In the genomic region with DNA sequence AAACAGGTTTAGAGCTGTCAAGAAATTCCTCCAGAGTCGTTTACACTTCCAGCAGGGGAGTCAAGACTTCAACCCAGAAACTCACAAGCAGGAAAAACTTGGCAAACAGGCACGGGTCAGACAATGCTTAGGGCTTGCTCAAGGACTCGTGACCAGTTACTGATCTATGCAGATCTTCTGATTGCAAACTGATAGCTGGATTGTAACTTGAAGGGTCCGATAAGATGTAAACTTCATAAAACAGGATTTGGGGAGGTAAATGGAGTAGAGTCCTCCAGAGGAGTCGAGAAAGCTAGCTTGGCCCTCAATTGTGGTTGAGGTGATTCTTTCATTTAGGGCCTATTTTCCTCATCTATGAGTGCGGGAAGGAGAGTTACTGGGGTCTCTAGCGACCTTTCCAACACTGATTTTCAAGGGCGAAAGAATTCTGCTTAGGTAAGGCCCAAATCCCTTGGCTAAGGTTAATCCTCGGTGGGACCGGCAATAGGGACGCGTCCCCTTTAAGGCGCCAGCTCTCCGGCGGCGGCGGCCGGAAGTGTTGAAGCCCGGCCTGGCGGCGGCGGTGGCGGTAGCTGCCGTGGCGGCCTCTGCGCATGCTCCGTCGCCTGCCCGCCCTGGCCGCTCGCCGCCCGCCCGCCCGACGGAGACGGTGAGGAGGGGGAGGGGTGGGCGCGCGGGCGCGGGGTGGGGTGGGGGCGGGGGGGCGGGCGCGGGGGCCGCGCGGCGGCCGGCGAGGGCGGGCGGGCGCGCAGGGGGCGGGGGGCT, we compare ENCODE assay signal across 8 cellular contexts. TPM values are rescaled to one million over a fixed set of nuclear protein-coding genes. Genes with fewer than 3 reads are reported as not detected.
DNase-seq lines count a peak whose midpoint lies in the region; ATAC-seq, FAIRE-seq and TF ChIP-seq lines count a peak whose summit lies in the region.

A gene with protein sequence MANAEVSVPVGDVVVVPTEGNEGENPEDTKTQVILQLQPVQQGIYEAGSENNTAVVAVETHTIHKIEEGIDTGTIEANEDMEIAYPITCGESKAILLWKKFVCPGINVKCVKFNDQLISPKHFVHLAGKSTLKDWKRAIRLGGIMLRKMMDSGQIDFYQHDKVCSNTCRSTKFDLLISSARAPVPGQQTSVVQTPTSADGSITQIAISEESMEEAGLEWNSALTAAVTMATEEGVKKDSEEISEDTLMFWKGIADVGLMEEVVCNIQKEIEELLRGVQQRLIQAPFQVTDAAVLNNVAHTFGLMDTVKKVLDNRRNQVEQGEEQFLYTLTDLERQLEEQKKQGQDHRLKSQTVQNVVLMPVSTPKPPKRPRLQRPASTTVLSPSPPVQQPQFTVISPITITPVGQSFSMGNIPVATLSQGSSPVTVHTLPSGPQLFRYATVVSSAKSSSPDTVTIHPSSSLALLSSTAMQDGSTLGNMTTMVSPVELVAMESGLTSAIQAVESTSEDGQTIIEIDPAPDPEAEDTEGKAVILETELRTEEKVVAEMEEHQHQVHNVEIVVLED (plus strand): TSS at position 594 of the 765 bp plus-strand sequence. CDS start 14,829 bp downstream, outside the sequence.

- peak within 1 kb of the TSS; percentile 95 for H3K4me2 ChIP-seq in OCI-LY1 (ENCODE audit: low read length)
- H3K4me2 ChIP-seq in endothelial cell of umbilical vein (ENCODE audit: insufficient read depth, low read length): peak within 1 kb of the TSS; percentile 94

- POLR2A ChIA-PET in endothelial cell of umbilical vein (lab: Charles Lee): interaction anchor here (0.5 to 3.0 kb wide), 7 partner anchors 18 to 161 kb away, joined by 3 to 35 read pairs (median 4); a partner anchor contains a TSS

- TF ChIP-seq POLR2A in endothelial cell of umbilical vein (IDR thresholded peaks at IDR 0.05; ENCODE audit: low read depth, low read length): no peak

- DNase-seq in COR-L47 (lab: John Stamatoyannopoulos, UW): peak; percentile 89
- DNase-seq in activated T-cell treated with anti-CD3 and anti-CD28 coated beads for 1 hour (ENCODE audit: low read depth): peak; percentile 76
- peak; percentile 79 for DNase-seq in endothelial cell of umbilical vein (ENCODE audit: low read depth, low spot score)
- peak; percentile 89 for DNase-seq in midbrain (lab: John Stamatoyannopoulos, UW)
- DNase-seq in stimulated activated CD8-positive, alpha-beta memory T cell treated with anti-CD3 and anti-CD28 coated beads, Interleukin-15, amount 100 ng/mL, for 4 hours (ENCODE audit: low read depth in 2 of 2): peak; percentile 71 to 75

- no peaks in the 10 kb centered on the region for H3K9me3 ChIP-seq in HUES6 (ENCODE audit: control insufficient read depth, insufficient read depth, low read depth, low read length)
- no peaks in the 10 kb centered on the region for H3K9me3 ChIP-seq in OCI-LY1 (ENCODE audit: low read length)
- no peaks in the 10 kb centered on the region for H3K9me3 ChIP-seq in endothelial cell of umbilical vein (replicated peaks; ENCODE audit: control insufficient read depth, insufficient read depth, low read length)

- H2AFZ ChIP-seq in OCI-LY1 (ENCODE audit: low read length) (peak within 1 kb of the TSS; percentile 1; the same call in 1 of the 2 replicates), endothelial cell of umbilical vein (ENCODE audit: low read depth, low read length) (peak within 1 kb of the TSS; percentile 85)

- TF ChIP-seq CTCF in OCI-LY1 (IDR thresholded peaks at IDR 0.05; ENCODE audit: low read length) (no peak), endothelial cell of umbilical vein (IDR thresholded peaks at IDR 0.05; ENCODE audit: extremely low read depth in 1 of 2, insufficient read depth in 1 of 2, low read depth in 1 of 2, low read length in 2 of 2) (no peak)

- H3K9ac ChIP-seq in HUES6 (ENCODE audit: low read length): peak within 1 kb of the TSS; percentile 95
- peak within 1 kb of the TSS; percentile 97 for H3K9ac ChIP-seq in OCI-LY1 (ENCODE audit: low read length)
- peak within 1 kb of the TSS; percentile 94 for H3K9ac ChIP-seq in endothelial cell of umbilical vein (replicated peaks; ENCODE audit: extremely low read depth, insufficient read depth, low read length)

- H3K36me3 ChIP-seq in HUES6 (ENCODE audit: control insufficient read depth, insufficient read depth, low read length) (no peaks in the 10 kb centered on the region), OCI-LY1 (ENCODE audit: insufficient read depth, low read length) (no peaks in the 10 kb centered on the region), endothelial cell of umbilical vein (ENCODE audit: control insufficient read depth in 2 of 2, extremely low read depth in 1 of 2, insufficient read depth in 2 of 2, low read length in 2 of 2) (no peaks in the 10 kb centered on the region)

- H3K4me1 ChIP-seq in HUES6 (ENCODE audit: control insufficient read depth, insufficient read depth, low read length) (peaks cover 19% of the 10 kb centered on the region; the same call in 1 of the 2 replicates), OCI-LY1 (ENCODE audit: insufficient read depth, low read length, severe bottlenecking) (peaks cover 15% of the 10 kb centered on the region), endothelial cell of umbilical vein (ENCODE audit: control insufficient read depth, extremely low read depth, insufficient read depth, low read length) (peaks cover 12% of the 10 kb centered on the region)

- ATAC-seq in GM21390 (IDR thresholded peaks at IDR 0.05; ENCODE audit: unreplicated experiment): peak; percentile 60

- H3K27ac ChIP-seq in HUES6 (ENCODE audit: low read depth, low read length) (peak within 1 kb of the TSS; percentile 93), OCI-LY1 (ENCODE audit: low read depth, low read length, poor library complexity, severe bottlenecking) (peak within 1 kb of the TSS; percentile 96), endothelial cell of umbilical vein (ENCODE audit: insufficient read depth, low read depth, low read length) (peak within 1 kb of the TSS; percentile 90)

- H3K79me2 ChIP-seq in OCI-LY1 (ENCODE audit: insufficient read depth, low read length) (peaks cover 10% of the 10 kb centered on the region), endothelial cell of umbilical vein (ENCODE audit: control insufficient read depth, insufficient read depth, low read length) (peaks cover 25% of the 10 kb centered on the region)

- H3K4me3 ChIP-seq in HUES6 (ENCODE audit: low read depth, low read length) (peak within 1 kb of the TSS; percentile 89), OCI-LY1 (ENCODE audit: low read depth, low read length, poor library complexity, severe bottlenecking) (peak within 1 kb of the TSS; percentile 90), endothelial cell of umbilical vein (replicated peaks in 1 of 3; ENCODE audit: insufficient read depth in 1 of 3, low read depth in 1 of 3, low read length in 3 of 3) (peak within 1 kb of the TSS; percentile 74 to 94 (median 89))

- FAIRE-seq in endothelial cell of umbilical vein (lab: Jason Lieb, UNC): peak; percentile 92

- dilution Hi-C loops in endothelial cell of umbilical vein (cut with MboI; ENCODE audit: extremely low pct_ligation_motif_present, low sequenced_read_pairs): no loop called here

- intact Hi-C loops in endothelial cell of umbilical vein (cut with micrococcal nuclease): loop anchor here (1.0 kb wide), 2 partner anchors 20 to 68 kb away; a partner anchor contains a TSS

- H3K9me1 ChIP-seq in endothelial cell of umbilical vein (replicated peaks; ENCODE audit: control insufficient read depth, extremely low read depth, insufficient read depth, low read length): no peaks in the 10 kb centered on the region

- H4K20me1 ChIP-seq in OCI-LY1 (ENCODE audit: insufficient read depth, low read length): no peaks in the 10 kb centered on the region
- H4K20me1 ChIP-seq in endothelial cell of umbilical vein (replicated peaks; ENCODE audit: control insufficient read depth, extremely low read depth, insufficient read depth, low read length): no peaks in the 10 kb centered on the region

- no peaks in the 10 kb centered on the region for H3F3A ChIP-seq in OCI-LY1 (ENCODE audit: insufficient read depth, low read length)

- H3K27me3 ChIP-seq in HUES6 (ENCODE audit: control insufficient read depth, insufficient read depth, low read length) (no peaks in the 10 kb centered on the region), OCI-LY1 (ENCODE audit: insufficient read depth, low read length) (no peaks in the 10 kb centered on the region), endothelial cell of umbilical vein (ENCODE audit: control insufficient read depth in 2 of 2, insufficient read depth in 2 of 2, low read length in 2 of 2) (no peaks in the 10 kb centered on the region)

- CTCF ChIA-PET in endothelial cell of umbilical vein (lab: Charles Lee): interaction anchor here (0.7 to 1.7 kb wide), 8 partner anchors 10 to 214 kb away, joined by 3 to 7 read pairs (median 4); a partner anchor contains a TSS

- BruUV-seq in endothelial cell of umbilical vein (replicated peaks; lab: Mats Ljungman, UMichigan): no TSS peak

- no peaks in the 10 kb centered on the region for H3K9me2 ChIP-seq in OCI-LY1 (ENCODE audit: low read depth, low read length)

TF ChIP-seq in endothelial cell of umbilical vein, 7 proteins besides CTCF, POLR2A, EP300 and RAD21:
- TF ChIP-seq GATA2 (IDR thresholded peaks at IDR 0.05; ENCODE audit: insufficient read depth, insufficient read length, low read depth, low read length) (no peak), EZH2 (IDR thresholded peaks at IDR 0.05; ENCODE audit: borderline replicate concordance, low read depth, low read length, severe bottlenecking) (no peak)

RNA-seq across cellular contexts. Expression of the gene that starts here (rescaled TPM):
- 14.5 and 16.0 TPM in 2 replicates for total RNA-seq in endothelial cell of umbilical vein
- 6.8 and 8.1 TPM in 2 replicates for polyA plus RNA-seq in endothelial cell of umbilical vein
- polyA plus RNA-seq in endothelial cell of umbilical vein (2011; cell fraction: cytosol; rRNA removed): 8.2 and 9.5 TPM in 2 replicates
- 10.2 and 12.1 TPM in 2 replicates for polyA plus RNA-seq in endothelial cell of umbilical vein (2011; cell fraction: nucleus; rRNA removed)
- polyA plus RNA-seq in endothelial cell of umbilical vein (2012): 6.8 and 10.4 TPM in 2 replicates
- polyA minus RNA-seq in endothelial cell of umbilical vein: 11.9 and 16.3 TPM in 2 replicates
- 7.0 TPM for polyA minus RNA-seq in endothelial cell of umbilical vein (2011; cell fraction: cytosol; rRNA and poly(A)+ RNA removed)
- polyA minus RNA-seq in endothelial cell of umbilical vein (2011; cell fraction: nucleus; rRNA and poly(A)+ RNA removed): 5.2 and 6.5 TPM in 2 replicates

Comparison
In these comparisons a context has a peak if more than half of its experiments do, and no peak if none do; other contexts are left out.
1. Peak in every context shown above with its lines: DNase-seq, ATAC-seq, H3K4me3 ChIP-seq and H3K27ac ChIP-seq.